Comparison of ENCODE assay signal across 22 cellular contexts in genomic region chr9:129355641-129356040, GRCh38.
"Had no signal": no experiment of that assay in that cellular context is flagged by ENCODE, and none has a peak within 500 bp of the region (broad histone marks: within the 10 kb centered on the region; RNA-seq: fewer than 3 reads in every experiment).

No MANE protein-coding gene starts in this region.

- H3K4me1 ChIP-seq: SJCRH30 had no signal

- DNase-seq: activated CD4-positive, alpha-beta T cell treated with anti-CD3 and anti-CD28 coated beads for 4 hours; activated CD8-positive, alpha-beta memory T cell treated with anti-CD3 and anti-CD28 coated beads, Interleukin-2, amount 50 U/mL, for 4 hours; activated CD8-positive, alpha-beta T cell treated with anti-CD3 and anti-CD28 coated beads for 36 hours; activated gamma-delta T cell treated with Interleukin-2 at 50 U/mL for 16 hours; activated naive CD4-positive, alpha-beta T cell treated with anti-CD3 and anti-CD28 coated beads, Interleukin-2, amount 10 ng/mL, durations not matched to agents 7 days and 5 days; activated naive CD8-positive, alpha-beta T cell treated with anti-CD3 and anti-CD28 coated beads for 36 hours; activated T-cell treated with anti-CD3 and anti-CD28 coated beads, Interleukin-2, amount 50 U/mL, for 72 hours; brain microvascular endothelial cell; MM.1S; NCI-H1105; NCI-H1436; NCI-H1694 treated with DMSO at 0.1 percent for 48 hours; NCI-H2081 treated with DMSO at 0.1 percent for 48 hours; NCI-H526 treated with DMSO at 0.1 percent for 48 hours; NCI-H82; OCI-M1; SJCRH30; SK-N-SH; T-helper 1 cell had no signal

- H3K4me3 ChIP-seq: cardiac muscle cell, SJCRH30 had no signal

- H3K36me3 Mint-ChIP-seq: activated naive CD4-positive, alpha-beta T cell treated with anti-CD3 and anti-CD28 coated beads, Interleukin-2, amount 10 ng/mL, durations not matched to agents 7 days and 5 days; activated naive CD8-positive, alpha-beta T cell treated with anti-CD3 and anti-CD28 coated beads for 36 hours had no signal

- H3K27me3 Mint-ChIP-seq: activated CD8-positive, alpha-beta T cell treated with anti-CD3 and anti-CD28 coated beads for 36 hours had no signal

- H3K27ac ChIP-seq: brain microvascular endothelial cell, cardiac muscle cell, RWPE1, SJCRH30 had no signal

- H3K27ac Mint-ChIP-seq: activated CD8-positive, alpha-beta T cell treated with anti-CD3 and anti-CD28 coated beads for 36 hours; activated naive CD4-positive, alpha-beta T cell treated with anti-CD3 and anti-CD28 coated beads, Interleukin-2, amount 10 ng/mL, durations not matched to agents 7 days and 5 days; activated naive CD8-positive, alpha-beta T cell treated with anti-CD3 and anti-CD28 coated beads for 36 hours; activated T-cell treated with anti-CD3 and anti-CD28 coated beads, Interleukin-2, amount 50 U/mL, for 72 hours; activated T-helper 2 cell treated with anti-CD3 and anti-CD28 coated beads, Interferon-gamma antibody, Interleukin-2, Interleukin-4, amounts not matched to agents 10 μg/mL and 5 μg/mL and 100 μg/mL, durations not matched to agents 14 hours and 24 hours and 36 hours had no signal

- H3K4me3 Mint-ChIP-seq: activated CD8-positive, alpha-beta T cell treated with anti-CD3 and anti-CD28 coated beads for 36 hours; activated naive CD4-positive, alpha-beta T cell treated with anti-CD3 and anti-CD28 coated beads, Interleukin-2, amount 10 ng/mL, durations not matched to agents 7 days and 5 days; activated naive CD8-positive, alpha-beta T cell treated with anti-CD3 and anti-CD28 coated beads for 36 hours; activated T-cell treated with anti-CD3 and anti-CD28 coated beads, Interleukin-2, amount 50 U/mL, for 72 hours had no signal

- H3K9me3 ChIP-seq: SJCRH30, SK-N-SH had no signal

- H3K36me3 ChIP-seq: brain microvascular endothelial cell, cardiac muscle cell, SJCRH30 had no signal
